1 cellular context compared by ENCODE assay signal in the genomic region with DNA sequence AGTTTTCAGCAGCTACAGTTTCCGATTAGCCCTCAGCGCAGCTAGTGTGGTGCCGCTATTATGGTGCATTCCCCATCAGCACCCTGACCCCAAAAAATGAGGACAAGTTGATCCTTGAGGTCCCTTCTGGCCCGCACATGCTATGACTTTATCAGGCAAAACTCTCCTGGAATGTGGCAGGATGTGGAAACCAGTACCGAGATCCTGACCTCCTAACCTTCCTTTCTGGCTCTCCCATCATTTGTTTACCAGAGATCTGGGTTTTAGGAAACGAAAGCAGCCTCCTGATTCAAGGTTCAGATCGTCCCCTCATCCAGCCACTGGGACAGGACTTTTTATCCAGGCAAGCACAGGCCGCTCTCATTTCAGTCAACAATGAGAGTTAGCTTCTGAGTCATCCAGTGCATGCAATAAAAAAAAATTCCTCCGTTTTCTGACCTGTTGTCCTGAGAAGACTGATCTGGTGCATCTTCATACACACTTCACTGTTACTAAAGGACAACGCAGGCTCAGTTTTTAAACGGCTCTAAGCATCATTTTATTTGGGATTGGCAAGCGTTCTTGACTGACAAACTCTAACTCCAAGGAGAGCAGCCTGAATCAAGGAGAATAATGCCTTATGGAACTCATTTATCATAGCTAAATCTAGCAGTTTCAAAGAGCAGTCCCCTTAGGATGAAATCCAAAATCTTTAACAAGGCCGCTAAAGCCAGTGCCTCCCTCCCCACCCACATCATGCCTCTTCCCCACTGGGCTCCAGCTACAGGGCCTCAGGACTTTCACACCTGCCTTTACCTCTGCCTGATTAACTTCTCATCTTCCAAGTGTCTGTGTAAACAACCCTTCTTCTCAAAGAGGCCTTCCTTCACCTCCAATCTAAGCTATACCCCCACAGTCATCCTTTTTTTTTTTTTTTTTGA.
TF ChIP-seq lines count a peak whose summit lies in the region.

No MANE protein-coding gene starts in this region.

TF ChIP-seq in HepG2, 621 proteins besides CTCF, POLR2A, EP300 and RAD21 (continued from another document and continues in another):
- TF ChIP-seq, protein P1, sequence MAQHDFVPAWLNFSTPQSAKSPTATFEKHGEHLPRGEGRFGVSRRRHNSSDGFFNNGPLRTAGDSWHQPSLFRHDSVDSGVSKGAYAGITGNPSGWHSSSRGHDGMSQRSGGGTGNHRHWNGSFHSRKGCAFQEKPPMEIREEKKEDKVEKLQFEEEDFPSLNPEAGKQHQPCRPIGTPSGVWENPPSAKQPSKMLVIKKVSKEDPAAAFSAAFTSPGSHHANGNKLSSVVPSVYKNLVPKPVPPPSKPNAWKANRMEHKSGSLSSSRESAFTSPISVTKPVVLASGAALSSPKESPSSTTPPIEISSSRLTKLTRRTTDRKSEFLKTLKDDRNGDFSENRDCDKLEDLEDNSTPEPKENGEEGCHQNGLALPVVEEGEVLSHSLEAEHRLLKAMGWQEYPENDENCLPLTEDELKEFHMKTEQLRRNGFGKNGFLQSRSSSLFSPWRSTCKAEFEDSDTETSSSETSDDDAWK (CRISPR knock-in tag; IDR thresholded peaks at IDR 0.05): no peak
- TF ChIP-seq ZFP36L2 (CRISPR knock-in tag; IDR thresholded peaks at IDR 0.05) (no peak), JARID2 (CRISPR knock-in tag; IDR thresholded peaks at IDR 0.05; ENCODE audit: insufficient replicate concordance) (no peak), ZNF432 (CRISPR knock-in tag; IDR thresholded peaks at IDR 0.05; ENCODE audit: borderline replicate concordance) (no peak), ZNF83 (CRISPR knock-in tag; IDR thresholded peaks at IDR 0.05; ENCODE audit: borderline replicate concordance) (no peak), ZNF205 (CRISPR knock-in tag; IDR thresholded peaks at IDR 0.05) (no peak), ZNF570 (CRISPR knock-in tag; IDR thresholded peaks at IDR 0.05; ENCODE audit: borderline replicate concordance) (no peak), ZNF703 (CRISPR knock-in tag; IDR thresholded peaks at IDR 0.05; ENCODE audit: borderline replicate concordance) (no peak), CBX5 (CRISPR knock-in tag; IDR thresholded peaks at IDR 0.05; ENCODE audit: borderline replicate concordance) (no peak), NONO (IDR thresholded peaks at IDR 0.05) (no peak), NONO (CRISPR knock-in tag; conservative IDR thresholded peaks at IDR 0.05) (peak; percentile 78), HDAC2 (CRISPR knock-in tag; IDR thresholded peaks at IDR 0.05) (peak; percentile 82), TAF1 (CRISPR knock-in tag; IDR thresholded peaks at IDR 0.05) (no peak), KLF13 (CRISPR knock-in tag; IDR thresholded peaks at IDR 0.05) (no peak), THYN1 (CRISPR knock-in tag; IDR thresholded peaks at IDR 0.05; ENCODE audit: borderline replicate concordance, low read depth) (no peak), ELF3 (CRISPR knock-in tag; IDR thresholded peaks at IDR 0.05) (peak; percentile 73), PAX8 (CRISPR knock-in tag; IDR thresholded peaks at IDR 0.05; ENCODE audit: borderline replicate concordance) (no peak), ZNF34 (CRISPR knock-in tag; IDR thresholded peaks at IDR 0.05; ENCODE audit: borderline replicate concordance) (no peak), DPF2 (CRISPR knock-in tag; IDR thresholded peaks at IDR 0.05; ENCODE audit: borderline replicate concordance, low read depth) (peak; percentile 70; the same call in 1 of the 2 replicates), POLR2AphosphoS2 (IDR thresholded peaks at IDR 0.05; ENCODE audit: low read depth, low read length) (no peak)
- TF ChIP-seq, protein P2, sequence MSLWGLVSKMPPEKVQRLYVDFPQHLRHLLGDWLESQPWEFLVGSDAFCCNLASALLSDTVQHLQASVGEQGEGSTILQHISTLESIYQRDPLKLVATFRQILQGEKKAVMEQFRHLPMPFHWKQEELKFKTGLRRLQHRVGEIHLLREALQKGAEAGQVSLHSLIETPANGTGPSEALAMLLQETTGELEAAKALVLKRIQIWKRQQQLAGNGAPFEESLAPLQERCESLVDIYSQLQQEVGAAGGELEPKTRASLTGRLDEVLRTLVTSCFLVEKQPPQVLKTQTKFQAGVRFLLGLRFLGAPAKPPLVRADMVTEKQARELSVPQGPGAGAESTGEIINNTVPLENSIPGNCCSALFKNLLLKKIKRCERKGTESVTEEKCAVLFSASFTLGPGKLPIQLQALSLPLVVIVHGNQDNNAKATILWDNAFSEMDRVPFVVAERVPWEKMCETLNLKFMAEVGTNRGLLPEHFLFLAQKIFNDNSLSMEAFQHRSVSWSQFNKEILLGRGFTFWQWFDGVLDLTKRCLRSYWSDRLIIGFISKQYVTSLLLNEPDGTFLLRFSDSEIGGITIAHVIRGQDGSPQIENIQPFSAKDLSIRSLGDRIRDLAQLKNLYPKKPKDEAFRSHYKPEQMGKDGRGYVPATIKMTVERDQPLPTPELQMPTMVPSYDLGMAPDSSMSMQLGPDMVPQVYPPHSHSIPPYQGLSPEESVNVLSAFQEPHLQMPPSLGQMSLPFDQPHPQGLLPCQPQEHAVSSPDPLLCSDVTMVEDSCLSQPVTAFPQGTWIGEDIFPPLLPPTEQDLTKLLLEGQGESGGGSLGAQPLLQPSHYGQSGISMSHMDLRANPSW (CRISPR knock-in tag; IDR thresholded peaks at IDR 0.05; ENCODE audit: borderline replicate concordance): no peak; the same call in 1 of the 2 replicates
- TF ChIP-seq, protein P3, sequence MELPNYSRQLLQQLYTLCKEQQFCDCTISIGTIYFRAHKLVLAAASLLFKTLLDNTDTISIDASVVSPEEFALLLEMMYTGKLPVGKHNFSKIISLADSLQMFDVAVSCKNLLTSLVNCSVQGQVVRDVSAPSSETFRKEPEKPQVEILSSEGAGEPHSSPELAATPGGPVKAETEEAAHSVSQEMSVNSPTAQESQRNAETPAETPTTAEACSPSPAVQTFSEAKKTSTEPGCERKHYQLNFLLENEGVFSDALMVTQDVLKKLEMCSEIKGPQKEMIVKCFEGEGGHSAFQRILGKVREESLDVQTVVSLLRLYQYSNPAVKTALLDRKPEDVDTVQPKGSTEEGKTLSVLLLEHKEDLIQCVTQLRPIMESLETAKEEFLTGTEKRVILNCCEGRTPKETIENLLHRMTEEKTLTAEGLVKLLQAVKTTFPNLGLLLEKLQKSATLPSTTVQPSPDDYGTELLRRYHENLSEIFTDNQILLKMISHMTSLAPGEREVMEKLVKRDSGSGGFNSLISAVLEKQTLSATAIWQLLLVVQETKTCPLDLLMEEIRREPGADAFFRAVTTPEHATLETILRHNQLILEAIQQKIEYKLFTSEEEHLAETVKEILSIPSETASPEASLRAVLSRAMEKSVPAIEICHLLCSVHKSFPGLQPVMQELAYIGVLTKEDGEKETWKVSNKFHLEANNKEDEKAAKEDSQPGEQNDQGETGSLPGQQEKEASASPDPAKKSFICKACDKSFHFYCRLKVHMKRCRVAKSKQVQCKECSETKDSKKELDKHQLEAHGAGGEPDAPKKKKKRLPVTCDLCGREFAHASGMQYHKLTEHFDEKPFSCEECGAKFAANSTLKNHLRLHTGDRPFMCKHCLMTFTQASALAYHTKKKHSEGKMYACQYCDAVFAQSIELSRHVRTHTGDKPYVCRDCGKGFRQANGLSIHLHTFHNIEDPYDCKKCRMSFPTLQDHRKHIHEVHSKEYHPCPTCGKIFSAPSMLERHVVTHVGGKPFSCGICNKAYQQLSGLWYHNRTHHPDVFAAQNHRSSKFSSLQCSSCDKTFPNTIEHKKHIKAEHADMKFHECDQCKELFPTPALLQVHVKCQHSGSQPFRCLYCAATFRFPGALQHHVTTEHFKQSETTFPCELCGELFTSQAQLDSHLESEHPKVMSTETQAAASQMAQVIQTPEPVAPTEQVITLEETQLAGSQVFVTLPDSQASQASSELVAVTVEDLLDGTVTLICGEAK (IDR thresholded peaks at IDR 0.05): no peak
- TF ChIP-seq, protein P3 (CRISPR knock-in tag; IDR thresholded peaks at IDR 0.05): no peak
- TF ChIP-seq, protein P4, sequence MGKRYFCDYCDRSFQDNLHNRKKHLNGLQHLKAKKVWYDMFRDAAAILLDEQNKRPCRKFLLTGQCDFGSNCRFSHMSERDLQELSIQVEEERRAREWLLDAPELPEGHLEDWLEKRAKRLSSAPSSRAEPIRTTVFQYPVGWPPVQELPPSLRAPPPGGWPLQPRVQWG (CRISPR knock-in tag; IDR thresholded peaks at IDR 0.05; ENCODE audit: borderline replicate concordance, low read depth): no peak
- TF ChIP-seq, protein P5, sequence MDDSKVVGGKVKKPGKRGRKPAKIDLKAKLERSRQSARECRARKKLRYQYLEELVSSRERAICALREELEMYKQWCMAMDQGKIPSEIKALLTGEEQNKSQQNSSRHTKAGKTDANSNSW (CRISPR knock-in tag; IDR thresholded peaks at IDR 0.05; ENCODE audit: borderline replicate concordance): no peak
- TF ChIP-seq, protein P6, sequence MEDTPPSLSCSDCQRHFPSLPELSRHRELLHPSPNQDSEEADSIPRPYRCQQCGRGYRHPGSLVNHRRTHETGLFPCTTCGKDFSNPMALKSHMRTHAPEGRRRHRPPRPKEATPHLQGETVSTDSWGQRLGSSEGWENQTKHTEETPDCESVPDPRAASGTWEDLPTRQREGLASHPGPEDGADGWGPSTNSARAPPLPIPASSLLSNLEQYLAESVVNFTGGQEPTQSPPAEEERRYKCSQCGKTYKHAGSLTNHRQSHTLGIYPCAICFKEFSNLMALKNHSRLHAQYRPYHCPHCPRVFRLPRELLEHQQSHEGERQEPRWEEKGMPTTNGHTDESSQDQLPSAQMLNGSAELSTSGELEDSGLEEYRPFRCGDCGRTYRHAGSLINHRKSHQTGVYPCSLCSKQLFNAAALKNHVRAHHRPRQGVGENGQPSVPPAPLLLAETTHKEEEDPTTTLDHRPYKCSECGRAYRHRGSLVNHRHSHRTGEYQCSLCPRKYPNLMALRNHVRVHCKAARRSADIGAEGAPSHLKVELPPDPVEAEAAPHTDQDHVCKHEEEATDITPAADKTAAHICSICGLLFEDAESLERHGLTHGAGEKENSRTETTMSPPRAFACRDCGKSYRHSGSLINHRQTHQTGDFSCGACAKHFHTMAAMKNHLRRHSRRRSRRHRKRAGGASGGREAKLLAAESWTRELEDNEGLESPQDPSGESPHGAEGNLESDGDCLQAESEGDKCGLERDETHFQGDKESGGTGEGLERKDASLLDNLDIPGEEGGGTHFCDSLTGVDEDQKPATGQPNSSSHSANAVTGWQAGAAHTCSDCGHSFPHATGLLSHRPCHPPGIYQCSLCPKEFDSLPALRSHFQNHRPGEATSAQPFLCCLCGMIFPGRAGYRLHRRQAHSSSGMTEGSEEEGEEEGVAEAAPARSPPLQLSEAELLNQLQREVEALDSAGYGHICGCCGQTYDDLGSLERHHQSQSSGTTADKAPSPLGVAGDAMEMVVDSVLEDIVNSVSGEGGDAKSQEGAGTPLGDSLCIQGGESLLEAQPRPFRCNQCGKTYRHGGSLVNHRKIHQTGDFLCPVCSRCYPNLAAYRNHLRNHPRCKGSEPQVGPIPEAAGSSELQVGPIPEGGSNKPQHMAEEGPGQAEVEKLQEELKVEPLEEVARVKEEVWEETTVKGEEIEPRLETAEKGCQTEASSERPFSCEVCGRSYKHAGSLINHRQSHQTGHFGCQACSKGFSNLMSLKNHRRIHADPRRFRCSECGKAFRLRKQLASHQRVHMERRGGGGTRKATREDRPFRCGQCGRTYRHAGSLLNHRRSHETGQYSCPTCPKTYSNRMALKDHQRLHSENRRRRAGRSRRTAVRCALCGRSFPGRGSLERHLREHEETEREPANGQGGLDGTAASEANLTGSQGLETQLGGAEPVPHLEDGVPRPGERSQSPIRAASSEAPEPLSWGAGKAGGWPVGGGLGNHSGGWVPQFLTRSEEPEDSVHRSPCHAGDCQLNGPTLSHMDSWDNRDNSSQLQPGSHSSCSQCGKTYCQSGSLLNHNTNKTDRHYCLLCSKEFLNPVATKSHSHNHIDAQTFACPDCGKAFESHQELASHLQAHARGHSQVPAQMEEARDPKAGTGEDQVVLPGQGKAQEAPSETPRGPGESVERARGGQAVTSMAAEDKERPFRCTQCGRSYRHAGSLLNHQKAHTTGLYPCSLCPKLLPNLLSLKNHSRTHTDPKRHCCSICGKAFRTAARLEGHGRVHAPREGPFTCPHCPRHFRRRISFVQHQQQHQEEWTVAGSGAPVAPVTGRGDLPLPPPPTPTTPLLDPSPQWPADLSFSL (CRISPR knock-in tag; IDR thresholded peaks at IDR 0.05): no peak
- TF ChIP-seq, protein P7, sequence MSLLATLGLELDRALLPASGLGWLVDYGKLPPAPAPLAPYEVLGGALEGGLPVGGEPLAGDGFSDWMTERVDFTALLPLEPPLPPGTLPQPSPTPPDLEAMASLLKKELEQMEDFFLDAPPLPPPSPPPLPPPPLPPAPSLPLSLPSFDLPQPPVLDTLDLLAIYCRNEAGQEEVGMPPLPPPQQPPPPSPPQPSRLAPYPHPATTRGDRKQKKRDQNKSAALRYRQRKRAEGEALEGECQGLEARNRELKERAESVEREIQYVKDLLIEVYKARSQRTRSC (CRISPR knock-in tag; IDR thresholded peaks at IDR 0.05; ENCODE audit: low read depth): no peak
